ENCODE assay signal across 1 cellular context in the genomic region with DNA sequence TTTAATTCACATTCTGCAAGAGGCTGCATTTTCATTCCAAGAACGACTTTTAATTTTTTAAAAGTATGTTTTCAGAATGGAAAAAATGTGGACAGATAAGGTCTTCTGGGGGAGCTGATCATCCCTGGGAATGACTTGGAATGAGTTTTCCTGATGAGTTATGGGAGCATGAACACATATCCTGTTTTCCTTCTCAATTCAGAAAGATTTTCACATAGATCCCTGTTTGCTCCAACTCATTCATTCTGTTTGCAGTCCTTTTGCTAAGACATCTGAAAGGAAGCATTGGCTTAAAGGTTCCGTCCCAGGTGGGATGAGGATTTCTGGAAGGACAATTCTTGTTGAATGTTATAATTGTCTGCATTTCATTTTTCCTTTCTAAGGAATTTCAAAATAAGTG.
TF ChIP-seq lines count a peak whose summit lies in the region.

No MANE protein-coding gene starts in this region.

TF ChIP-seq in IMR-90, 13 proteins besides CTCF, POLR2A, EP300 and RAD21 (continued from another document):
- TF ChIP-seq FOS (IDR thresholded peaks at IDR 0.05; ENCODE audit: low read depth, low read length) (no peak), SMC3 (IDR thresholded peaks at IDR 0.05; ENCODE audit: low read depth, low read length) (no peak), CHD1 (IDR thresholded peaks at IDR 0.05; ENCODE audit: low read depth, low read length) (no peak), NFE2L2 (IDR thresholded peaks at IDR 0.05; ENCODE audit: low read depth, low read length) (no peak), RCOR1 (IDR thresholded peaks at IDR 0.05; ENCODE audit: insufficient replicate concordance, low read length) (no peak)
- TF ChIP-seq, protein P1, sequence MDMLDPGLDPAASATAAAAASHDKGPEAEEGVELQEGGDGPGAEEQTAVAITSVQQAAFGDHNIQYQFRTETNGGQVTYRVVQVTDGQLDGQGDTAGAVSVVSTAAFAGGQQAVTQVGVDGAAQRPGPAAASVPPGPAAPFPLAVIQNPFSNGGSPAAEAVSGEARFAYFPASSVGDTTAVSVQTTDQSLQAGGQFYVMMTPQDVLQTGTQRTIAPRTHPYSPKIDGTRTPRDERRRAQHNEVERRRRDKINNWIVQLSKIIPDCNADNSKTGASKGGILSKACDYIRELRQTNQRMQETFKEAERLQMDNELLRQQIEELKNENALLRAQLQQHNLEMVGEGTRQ (IDR thresholded peaks at IDR 0.05; ENCODE audit: low read depth, low read length), result no peak
TF ChIP-seq in IMR-90: peak in this region for 0.
